In genomic region chr7:21318190-21318915, GRCh38 we compare ENCODE assay signal across 1 cellular context.
TF ChIP-seq lines count a peak whose summit lies in the region.

No MANE protein-coding gene starts in this region.

TF ChIP-seq in GM23338, 12 proteins besides CTCF, POLR2A, EP300 and RAD21 (continued from another document):
- TF ChIP-seq REST (IDR thresholded peaks at IDR 0.05; ENCODE audit: unreplicated experiment): no peak
- no peak for TF ChIP-seq STAT1 (IDR thresholded peaks at IDR 0.05; ENCODE audit: unreplicated experiment)
- TF ChIP-seq ZNF114 (CRISPR knock-in tag; IDR thresholded peaks at IDR 0.05): no peak
- no peak for TF ChIP-seq NANOG (IDR thresholded peaks at IDR 0.05; ENCODE audit: borderline replicate concordance)
- TF ChIP-seq ZNF331 (CRISPR knock-in tag; IDR thresholded peaks at IDR 0.05; ENCODE audit: low read depth): no peak
- no peak for TF ChIP-seq ZNF462 (CRISPR knock-in tag; IDR thresholded peaks at IDR 0.05)
- no peak for TF ChIP-seq EZH2 (IDR thresholded peaks at IDR 0.05; ENCODE audit: low read depth, unreplicated experiment)
